1 cellular context compared by ENCODE assay signal in genomic region chr7:140983802-140984201, GRCh38.
TF ChIP-seq lines count a peak whose summit lies in the region.

No MANE protein-coding gene starts in this region.

TF ChIP-seq in WTC11, 78 proteins besides CTCF, POLR2A, EP300 and RAD21 (continued from another document):
- TF ChIP-seq AFF4 (CRISPR knock-in tag; IDR thresholded peaks at IDR 0.05; ENCODE audit: borderline replicate concordance) (no peak), NR3C1 (CRISPR knock-in tag; conservative IDR thresholded peaks at IDR 0.05; ENCODE audit: low read depth) (no peak)
